ENCODE assay signal across 33 cellular contexts in the genomic region with DNA sequence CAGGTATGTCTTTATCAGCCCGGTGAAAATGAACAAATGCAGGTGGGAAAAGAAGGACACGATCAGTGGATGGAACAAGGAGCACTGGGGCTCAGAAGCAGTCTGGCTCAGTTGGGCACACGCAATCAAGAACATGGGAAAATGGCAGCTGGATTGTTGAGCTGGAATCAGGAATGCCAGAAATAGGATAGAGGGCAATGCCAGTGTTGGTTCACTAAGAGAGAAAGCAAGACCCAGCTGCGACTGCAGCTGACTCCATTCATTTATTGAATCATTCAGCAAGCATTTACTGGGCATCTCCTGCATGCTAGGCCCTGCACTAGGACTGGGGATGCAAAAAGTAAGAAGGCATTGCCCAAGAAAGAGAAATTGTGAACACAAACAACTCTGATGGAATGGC. TPM values are rescaled to one million over a fixed set of nuclear protein-coding genes. Genes with fewer than 3 reads are reported as not detected.
"Had no signal": no experiment of that assay in that cellular context is flagged by ENCODE, and none has a peak within 500 bp of the region (broad histone marks: within the 10 kb centered on the region; RNA-seq: fewer than 3 reads in every experiment).

No MANE protein-coding gene starts in this region.

- H3K36me3 ChIP-seq: heart left ventricle, left ventricle myocardium inferior, neutrophil, ovary, prostate gland, spleen, suprapubic skin, thoracic aorta, tibial artery, upper lobe of right lung had no signal

- H3K27ac ChIP-seq: heart left ventricle, left ventricle myocardium inferior, neutrophil, ovary, prostate gland, spleen, suprapubic skin, thoracic aorta, tibial artery, upper lobe of right lung had no signal

- H3K36me3 Mint-ChIP-seq: mesothelial cell of epicardium; naive thymus-derived CD4-positive, alpha-beta T cell; natural killer cell treated with Interleukin-12 subunit alpha and Interleukin-12 subunit beta and Interleukin-15 and Interleukin-18, amount 100 ng/mL, for 72 hours; stimulated activated effector memory CD8-positive, alpha-beta T cell treated with anti-CD3 and anti-CD28 coated beads, Interleukin-12 subunit alpha, Interleukin-12 subunit beta, amount 100 ng/mL, for 72 hours had no signal

- H3K9me3 ChIP-seq: heart left ventricle, left ventricle myocardium inferior, neutrophil, ovary, prostate gland, spleen, suprapubic skin, thoracic aorta, tibial artery, upper lobe of right lung had no signal

- H3K4me1 Mint-ChIP-seq: mesothelial cell of epicardium; naive thymus-derived CD4-positive, alpha-beta T cell; stimulated activated effector memory CD8-positive, alpha-beta T cell treated with anti-CD3 and anti-CD28 coated beads, Interleukin-12 subunit alpha, Interleukin-12 subunit beta, amount 100 ng/mL, for 72 hours had no signal

- DNase-seq: heart left ventricle; hypothalamus; islet precursor cell; left ventricle myocardium inferior; mesendoderm; naive thymus-derived CD4-positive, alpha-beta T cell; occipital lobe; ovary; retina; right cardiac atrium; spleen; stimulated activated CD4-positive, alpha-beta T cell treated with anti-CD3 and anti-CD28 coated beads, Interleukin-4, amount 100 ng/mL, for 24 hours; stimulated activated naive CD4-positive, alpha-beta T cell; tibial artery; trophoblast cell; upper lobe of right lung had no signal

- H3K4me3 ChIP-seq: heart left ventricle, left ventricle myocardium inferior, lung, ovary, prostate gland, spleen, suprapubic skin, thoracic aorta, tibial artery, upper lobe of right lung had no signal

- FAIRE-seq: small intestine, urothelium cell line had no signal

- H3K9me3 Mint-ChIP-seq: mesothelial cell of epicardium; naive thymus-derived CD4-positive, alpha-beta T cell; natural killer cell treated with Interleukin-12 subunit alpha and Interleukin-12 subunit beta and Interleukin-15 and Interleukin-18, amount 100 ng/mL, for 72 hours; neural crest cell; stimulated activated effector memory CD8-positive, alpha-beta T cell treated with anti-CD3 and anti-CD28 coated beads, Interleukin-12 subunit alpha, Interleukin-12 subunit beta, amount 100 ng/mL, for 72 hours; stimulated activated naive CD8-positive, alpha-beta T cell treated with anti-CD3 and anti-CD28 coated beads, Interleukin-15, Interleukin-2, amounts not matched to agents 100 ng/mL and 50 ng/mL, for 24 hours had no signal

- H3K4me1 ChIP-seq: heart left ventricle, prostate gland, spleen, tibial artery, upper lobe of right lung had no signal

- H3K27me3 ChIP-seq: heart left ventricle, neutrophil, ovary, spleen, suprapubic skin, tibial artery, upper lobe of right lung had no signal

- H3K27ac Mint-ChIP-seq: mesothelial cell of epicardium; naive thymus-derived CD4-positive, alpha-beta T cell; natural killer cell treated with Interleukin-12 subunit alpha and Interleukin-12 subunit beta and Interleukin-15 and Interleukin-18, amount 100 ng/mL, for 72 hours; stimulated activated effector memory CD8-positive, alpha-beta T cell treated with anti-CD3 and anti-CD28 coated beads, Interleukin-12 subunit alpha, Interleukin-12 subunit beta, amount 100 ng/mL, for 72 hours; stimulated activated naive CD8-positive, alpha-beta T cell treated with anti-CD3 and anti-CD28 coated beads, Interleukin-15, Interleukin-2, amounts not matched to agents 100 ng/mL and 50 ng/mL, for 24 hours had no signal

- H3K4me3 Mint-ChIP-seq: mesothelial cell of epicardium; naive thymus-derived CD4-positive, alpha-beta T cell; natural killer cell treated with Interleukin-12 subunit alpha and Interleukin-12 subunit beta and Interleukin-15 and Interleukin-18, amount 100 ng/mL, for 72 hours; neural crest cell; stimulated activated effector memory CD8-positive, alpha-beta T cell treated with anti-CD3 and anti-CD28 coated beads, Interleukin-12 subunit alpha, Interleukin-12 subunit beta, amount 100 ng/mL, for 72 hours; stimulated activated naive CD8-positive, alpha-beta T cell treated with anti-CD3 and anti-CD28 coated beads, Interleukin-15, Interleukin-2, amounts not matched to agents 100 ng/mL and 50 ng/mL, for 24 hours had no signal

- ATAC-seq: heart left ventricle; naive thymus-derived CD4-positive, alpha-beta T cell; natural killer cell treated with Interleukin-12 subunit alpha and Interleukin-12 subunit beta and Interleukin-15 and Interleukin-18, amount 100 ng/mL, for 72 hours; right cardiac atrium; sciatic nerve; stimulated activated effector memory CD8-positive, alpha-beta T cell treated with anti-CD3 and anti-CD28 coated beads, Interleukin-12 subunit alpha, Interleukin-12 subunit beta, amount 100 ng/mL, for 72 hours; upper lobe of right lung had no signal

- H3K27me3 Mint-ChIP-seq: naive thymus-derived CD4-positive, alpha-beta T cell; natural killer cell treated with Interleukin-12 subunit alpha and Interleukin-12 subunit beta and Interleukin-15 and Interleukin-18, amount 100 ng/mL, for 72 hours; stimulated activated naive CD8-positive, alpha-beta T cell treated with anti-CD3 and anti-CD28 coated beads, Interleukin-15, Interleukin-2, amounts not matched to agents 100 ng/mL and 50 ng/mL, for 24 hours had no signal

RNA-seq across cellular contexts. Expression of gene TTR, which starts 13.6 kb away (rescaled TPM):
- total RNA-seq: heart left ventricle; kidney epithelial cell; left ventricle myocardium inferior; lower leg skin; mesothelial cell of epicardium; mononuclear cell; naive thymus-derived CD4-positive, alpha-beta T cell; natural killer cell treated with Interleukin-12 subunit alpha and Interleukin-12 subunit beta and Interleukin-15 and Interleukin-18, amount 100 ng/mL, for 72 hours; neural crest cell; sciatic nerve; spleen; subcutaneous adipose tissue; suprapubic skin; thoracic aorta; upper lobe of right lung had no signal
- polyA plus RNA-seq: naive thymus-derived CD4-positive, alpha-beta T cell; ovary had no signal
